1 cellular context compared by ENCODE assay signal in the genomic region with DNA sequence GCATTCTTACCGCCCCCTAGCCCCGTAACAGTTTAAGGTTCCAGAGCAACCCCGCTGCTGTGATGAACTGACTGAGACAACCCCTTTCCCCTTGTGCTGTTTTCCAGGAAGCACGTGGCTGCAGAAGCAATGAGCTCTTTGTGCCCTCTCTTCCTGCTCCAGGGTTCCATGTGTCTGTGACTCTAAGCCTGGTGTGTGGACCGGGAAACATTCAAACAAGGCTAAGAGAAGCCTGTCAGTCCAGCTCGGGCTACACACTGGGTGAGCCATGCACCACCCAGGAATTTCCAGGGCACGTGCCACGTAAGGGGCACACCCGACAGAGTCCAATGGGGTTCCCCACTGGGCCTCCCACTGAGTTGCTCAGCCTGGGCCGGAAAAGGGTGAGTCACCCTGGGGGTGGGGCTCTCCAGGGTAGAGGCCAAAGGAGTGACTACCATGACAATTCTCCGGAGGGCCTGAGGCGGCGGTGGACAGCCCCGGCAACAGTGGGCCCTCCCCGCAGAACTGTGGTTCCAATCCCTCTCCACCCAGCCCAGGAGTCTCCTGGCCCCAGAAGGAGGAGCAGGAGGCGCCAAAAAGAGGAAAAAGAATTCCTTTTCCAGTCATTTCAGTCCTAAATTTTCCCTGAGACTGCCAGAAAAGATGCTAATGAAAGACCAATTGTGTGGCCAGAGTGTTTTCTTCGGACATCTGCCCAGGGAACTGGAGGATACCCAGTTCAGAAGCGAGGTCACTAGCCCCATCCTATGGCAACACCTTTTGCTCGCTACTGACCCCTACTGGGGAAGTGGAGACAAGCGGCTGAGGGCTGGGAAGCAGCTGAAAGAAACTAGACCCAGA.
TF ChIP-seq lines count a peak whose summit lies in the region.

No MANE protein-coding gene starts in this region.

TF ChIP-seq in HepG2, 621 proteins besides CTCF, POLR2A, EP300 and RAD21 (continued from another document and continues in another):
- TF ChIP-seq NFYB (CRISPR knock-in tag; IDR thresholded peaks at IDR 0.05), result no peak; the same call in 1 of the 2 replicates
- TF ChIP-seq ZNF850 (CRISPR knock-in tag; conservative IDR thresholded peaks at IDR 0.05), result no peak
- no peak for TF ChIP-seq SRSF9 (IDR thresholded peaks at IDR 0.05; ENCODE audit: borderline replicate concordance, insufficient read depth, low read depth, low read length, poor library complexity, severe bottlenecking)
- TF ChIP-seq ZNF337 (CRISPR knock-in tag; IDR thresholded peaks at IDR 0.05; ENCODE audit: borderline replicate concordance, low read depth), result no peak
- 0 out of 2 replicates have a peak, but pooled peaks have one; percentile 9 for TF ChIP-seq MIXL1 (CRISPR knock-in tag; IDR thresholded peaks at IDR 0.05)
- TF ChIP-seq FOXK1 (CRISPR knock-in tag; IDR thresholded peaks at IDR 0.05; ENCODE audit: borderline replicate concordance, low read depth), result peak; percentile 52; the same call in 1 of the 2 replicates
- TF ChIP-seq KAT7 (CRISPR knock-in tag; IDR thresholded peaks at IDR 0.05; ENCODE audit: borderline replicate concordance), result no peak
- TF ChIP-seq, protein P1, sequence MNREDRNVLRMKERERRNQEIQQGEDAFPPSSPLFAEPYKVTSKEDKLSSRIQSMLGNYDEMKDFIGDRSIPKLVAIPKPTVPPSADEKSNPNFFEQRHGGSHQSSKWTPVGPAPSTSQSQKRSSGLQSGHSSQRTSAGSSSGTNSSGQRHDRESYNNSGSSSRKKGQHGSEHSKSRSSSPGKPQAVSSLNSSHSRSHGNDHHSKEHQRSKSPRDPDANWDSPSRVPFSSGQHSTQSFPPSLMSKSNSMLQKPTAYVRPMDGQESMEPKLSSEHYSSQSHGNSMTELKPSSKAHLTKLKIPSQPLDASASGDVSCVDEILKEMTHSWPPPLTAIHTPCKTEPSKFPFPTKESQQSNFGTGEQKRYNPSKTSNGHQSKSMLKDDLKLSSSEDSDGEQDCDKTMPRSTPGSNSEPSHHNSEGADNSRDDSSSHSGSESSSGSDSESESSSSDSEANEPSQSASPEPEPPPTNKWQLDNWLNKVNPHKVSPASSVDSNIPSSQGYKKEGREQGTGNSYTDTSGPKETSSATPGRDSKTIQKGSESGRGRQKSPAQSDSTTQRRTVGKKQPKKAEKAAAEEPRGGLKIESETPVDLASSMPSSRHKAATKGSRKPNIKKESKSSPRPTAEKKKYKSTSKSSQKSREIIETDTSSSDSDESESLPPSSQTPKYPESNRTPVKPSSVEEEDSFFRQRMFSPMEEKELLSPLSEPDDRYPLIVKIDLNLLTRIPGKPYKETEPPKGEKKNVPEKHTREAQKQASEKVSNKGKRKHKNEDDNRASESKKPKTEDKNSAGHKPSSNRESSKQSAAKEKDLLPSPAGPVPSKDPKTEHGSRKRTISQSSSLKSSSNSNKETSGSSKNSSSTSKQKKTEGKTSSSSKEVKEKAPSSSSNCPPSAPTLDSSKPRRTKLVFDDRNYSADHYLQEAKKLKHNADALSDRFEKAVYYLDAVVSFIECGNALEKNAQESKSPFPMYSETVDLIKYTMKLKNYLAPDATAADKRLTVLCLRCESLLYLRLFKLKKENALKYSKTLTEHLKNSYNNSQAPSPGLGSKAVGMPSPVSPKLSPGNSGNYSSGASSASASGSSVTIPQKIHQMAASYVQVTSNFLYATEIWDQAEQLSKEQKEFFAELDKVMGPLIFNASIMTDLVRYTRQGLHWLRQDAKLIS (CRISPR knock-in tag; IDR thresholded peaks at IDR 0.05), result no peak
- TF ChIP-seq, protein P2, sequence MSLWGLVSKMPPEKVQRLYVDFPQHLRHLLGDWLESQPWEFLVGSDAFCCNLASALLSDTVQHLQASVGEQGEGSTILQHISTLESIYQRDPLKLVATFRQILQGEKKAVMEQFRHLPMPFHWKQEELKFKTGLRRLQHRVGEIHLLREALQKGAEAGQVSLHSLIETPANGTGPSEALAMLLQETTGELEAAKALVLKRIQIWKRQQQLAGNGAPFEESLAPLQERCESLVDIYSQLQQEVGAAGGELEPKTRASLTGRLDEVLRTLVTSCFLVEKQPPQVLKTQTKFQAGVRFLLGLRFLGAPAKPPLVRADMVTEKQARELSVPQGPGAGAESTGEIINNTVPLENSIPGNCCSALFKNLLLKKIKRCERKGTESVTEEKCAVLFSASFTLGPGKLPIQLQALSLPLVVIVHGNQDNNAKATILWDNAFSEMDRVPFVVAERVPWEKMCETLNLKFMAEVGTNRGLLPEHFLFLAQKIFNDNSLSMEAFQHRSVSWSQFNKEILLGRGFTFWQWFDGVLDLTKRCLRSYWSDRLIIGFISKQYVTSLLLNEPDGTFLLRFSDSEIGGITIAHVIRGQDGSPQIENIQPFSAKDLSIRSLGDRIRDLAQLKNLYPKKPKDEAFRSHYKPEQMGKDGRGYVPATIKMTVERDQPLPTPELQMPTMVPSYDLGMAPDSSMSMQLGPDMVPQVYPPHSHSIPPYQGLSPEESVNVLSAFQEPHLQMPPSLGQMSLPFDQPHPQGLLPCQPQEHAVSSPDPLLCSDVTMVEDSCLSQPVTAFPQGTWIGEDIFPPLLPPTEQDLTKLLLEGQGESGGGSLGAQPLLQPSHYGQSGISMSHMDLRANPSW (CRISPR knock-in tag; IDR thresholded peaks at IDR 0.05; ENCODE audit: borderline replicate concordance), result 0 out of 2 replicates have a peak, but pooled peaks have one; percentile 76
- peak; percentile 91 for TF ChIP-seq YEATS4 (CRISPR knock-in tag; IDR thresholded peaks at IDR 0.05; ENCODE audit: borderline replicate concordance)
- peak; percentile 98 for TF ChIP-seq ZNF878 (CRISPR knock-in tag; IDR thresholded peaks at IDR 0.05)
- TF ChIP-seq, protein P3, sequence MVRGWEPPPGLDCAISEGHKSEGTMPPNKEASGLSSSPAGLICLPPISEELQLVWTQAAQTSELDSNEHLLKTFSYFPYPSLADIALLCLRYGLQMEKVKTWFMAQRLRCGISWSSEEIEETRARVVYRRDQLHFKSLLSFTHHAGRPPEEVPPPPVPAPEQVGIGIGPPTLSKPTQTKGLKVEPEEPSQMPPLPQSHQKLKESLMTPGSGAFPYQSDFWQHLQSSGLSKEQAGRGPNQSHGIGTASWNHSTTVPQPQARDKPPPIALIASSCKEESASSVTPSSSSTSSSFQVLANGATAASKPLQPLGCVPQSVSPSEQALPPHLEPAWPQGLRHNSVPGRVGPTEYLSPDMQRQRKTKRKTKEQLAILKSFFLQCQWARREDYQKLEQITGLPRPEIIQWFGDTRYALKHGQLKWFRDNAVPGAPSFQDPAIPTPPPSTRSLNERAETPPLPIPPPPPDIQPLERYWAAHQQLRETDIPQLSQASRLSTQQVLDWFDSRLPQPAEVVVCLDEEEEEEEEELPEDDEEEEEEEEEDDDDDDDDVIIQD (CRISPR knock-in tag; IDR thresholded peaks at IDR 0.05; ENCODE audit: low read depth), result peak; percentile 69
- TF ChIP-seq NKX3-1 (CRISPR knock-in tag; IDR thresholded peaks at IDR 0.05), result peak; percentile 87
- peak; percentile 82 for TF ChIP-seq ELF3 (CRISPR knock-in tag; IDR thresholded peaks at IDR 0.05)
- TF ChIP-seq MTF2 (CRISPR knock-in tag; IDR thresholded peaks at IDR 0.05; ENCODE audit: borderline replicate concordance), result no peak
- TF ChIP-seq RARA (CRISPR knock-in tag; IDR thresholded peaks at IDR 0.05), result peak; percentile 82
- no peak for TF ChIP-seq EEA1 (CRISPR knock-in tag; IDR thresholded peaks at IDR 0.05; ENCODE audit: borderline replicate concordance)
- no peak for TF ChIP-seq SP1 (IDR thresholded peaks at IDR 0.05)
- TF ChIP-seq SP1 (CRISPR knock-in tag; IDR thresholded peaks at IDR 0.05), result 0 out of 2 replicates have a peak, but pooled peaks have one; percentile 27
- TF ChIP-seq, protein P4, sequence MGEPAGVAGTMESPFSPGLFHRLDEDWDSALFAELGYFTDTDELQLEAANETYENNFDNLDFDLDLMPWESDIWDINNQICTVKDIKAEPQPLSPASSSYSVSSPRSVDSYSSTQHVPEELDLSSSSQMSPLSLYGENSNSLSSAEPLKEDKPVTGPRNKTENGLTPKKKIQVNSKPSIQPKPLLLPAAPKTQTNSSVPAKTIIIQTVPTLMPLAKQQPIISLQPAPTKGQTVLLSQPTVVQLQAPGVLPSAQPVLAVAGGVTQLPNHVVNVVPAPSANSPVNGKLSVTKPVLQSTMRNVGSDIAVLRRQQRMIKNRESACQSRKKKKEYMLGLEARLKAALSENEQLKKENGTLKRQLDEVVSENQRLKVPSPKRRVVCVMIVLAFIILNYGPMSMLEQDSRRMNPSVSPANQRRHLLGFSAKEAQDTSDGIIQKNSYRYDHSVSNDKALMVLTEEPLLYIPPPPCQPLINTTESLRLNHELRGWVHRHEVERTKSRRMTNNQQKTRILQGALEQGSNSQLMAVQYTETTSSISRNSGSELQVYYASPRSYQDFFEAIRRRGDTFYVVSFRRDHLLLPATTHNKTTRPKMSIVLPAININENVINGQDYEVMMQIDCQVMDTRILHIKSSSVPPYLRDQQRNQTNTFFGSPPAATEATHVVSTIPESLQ (CRISPR knock-in tag; conservative IDR thresholded peaks at IDR 0.05), result no peak; the same call in 1 of the 2 replicates
- TF ChIP-seq, protein P5, sequence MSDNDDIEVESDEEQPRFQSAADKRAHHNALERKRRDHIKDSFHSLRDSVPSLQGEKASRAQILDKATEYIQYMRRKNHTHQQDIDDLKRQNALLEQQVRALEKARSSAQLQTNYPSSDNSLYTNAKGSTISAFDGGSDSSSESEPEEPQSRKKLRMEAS (IDR thresholded peaks at IDR 0.05), result peak; percentile 98
- no peak for TF ChIP-seq ZNF776 (CRISPR knock-in tag; IDR thresholded peaks at IDR 0.05)
- TF ChIP-seq REXO4 (CRISPR knock-in tag; IDR thresholded peaks at IDR 0.05; ENCODE audit: borderline replicate concordance), result peak; percentile 65; the same call in 1 of the 2 replicates
- no peak for TF ChIP-seq ZNF432 (CRISPR knock-in tag; IDR thresholded peaks at IDR 0.05; ENCODE audit: borderline replicate concordance)
- TF ChIP-seq XRCC5 (optimal IDR thresholded peaks at IDR 0.05; ENCODE audit: low read length), result peak; percentile 25
- TF ChIP-seq ZNF83 (CRISPR knock-in tag; IDR thresholded peaks at IDR 0.05; ENCODE audit: borderline replicate concordance), result no peak
- TF ChIP-seq, protein P6, sequence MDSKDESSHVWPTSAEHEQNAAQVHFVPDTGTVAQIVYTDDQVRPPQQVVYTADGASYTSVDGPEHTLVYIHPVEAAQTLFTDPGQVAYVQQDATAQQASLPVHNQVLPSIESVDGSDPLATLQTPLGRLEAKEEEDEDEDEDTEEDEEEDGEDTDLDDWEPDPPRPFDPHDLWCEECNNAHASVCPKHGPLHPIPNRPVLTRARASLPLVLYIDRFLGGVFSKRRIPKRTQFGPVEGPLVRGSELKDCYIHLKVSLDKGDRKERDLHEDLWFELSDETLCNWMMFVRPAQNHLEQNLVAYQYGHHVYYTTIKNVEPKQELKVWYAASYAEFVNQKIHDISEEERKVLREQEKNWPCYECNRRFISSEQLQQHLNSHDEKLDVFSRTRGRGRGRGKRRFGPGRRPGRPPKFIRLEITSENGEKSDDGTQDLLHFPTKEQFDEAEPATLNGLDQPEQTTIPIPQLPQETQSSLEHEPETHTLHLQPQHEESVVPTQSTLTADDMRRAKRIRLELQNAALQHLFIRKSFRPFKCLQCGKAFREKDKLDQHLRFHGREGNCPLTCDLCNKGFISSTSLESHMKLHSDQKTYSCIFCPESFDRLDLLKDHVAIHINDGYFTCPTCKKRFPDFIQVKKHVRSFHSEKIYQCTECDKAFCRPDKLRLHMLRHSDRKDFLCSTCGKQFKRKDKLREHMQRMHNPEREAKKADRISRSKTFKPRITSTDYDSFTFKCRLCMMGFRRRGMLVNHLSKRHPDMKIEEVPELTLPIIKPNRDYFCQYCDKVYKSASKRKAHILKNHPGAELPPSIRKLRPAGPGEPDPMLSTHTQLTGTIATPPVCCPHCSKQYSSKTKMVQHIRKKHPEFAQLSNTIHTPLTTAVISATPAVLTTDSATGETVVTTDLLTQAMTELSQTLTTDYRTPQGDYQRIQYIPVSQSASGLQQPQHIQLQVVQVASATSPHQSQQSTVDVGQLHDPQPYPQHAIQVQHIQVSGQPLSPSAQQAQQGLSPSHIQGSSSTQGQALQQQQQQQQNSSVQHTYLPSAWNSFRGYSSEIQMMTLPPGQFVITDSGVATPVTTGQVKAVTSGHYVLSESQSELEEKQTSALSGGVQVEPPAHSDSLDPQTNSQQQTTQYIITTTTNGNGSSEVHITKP (CRISPR knock-in tag; IDR thresholded peaks at IDR 0.05; ENCODE audit: low read depth), result peak; percentile 74
- no peak for TF ChIP-seq ZSCAN25 (CRISPR knock-in tag; IDR thresholded peaks at IDR 0.05)
- TF ChIP-seq ZNF251 (CRISPR knock-in tag; IDR thresholded peaks at IDR 0.05), result no peak
- TF ChIP-seq, protein P7, sequence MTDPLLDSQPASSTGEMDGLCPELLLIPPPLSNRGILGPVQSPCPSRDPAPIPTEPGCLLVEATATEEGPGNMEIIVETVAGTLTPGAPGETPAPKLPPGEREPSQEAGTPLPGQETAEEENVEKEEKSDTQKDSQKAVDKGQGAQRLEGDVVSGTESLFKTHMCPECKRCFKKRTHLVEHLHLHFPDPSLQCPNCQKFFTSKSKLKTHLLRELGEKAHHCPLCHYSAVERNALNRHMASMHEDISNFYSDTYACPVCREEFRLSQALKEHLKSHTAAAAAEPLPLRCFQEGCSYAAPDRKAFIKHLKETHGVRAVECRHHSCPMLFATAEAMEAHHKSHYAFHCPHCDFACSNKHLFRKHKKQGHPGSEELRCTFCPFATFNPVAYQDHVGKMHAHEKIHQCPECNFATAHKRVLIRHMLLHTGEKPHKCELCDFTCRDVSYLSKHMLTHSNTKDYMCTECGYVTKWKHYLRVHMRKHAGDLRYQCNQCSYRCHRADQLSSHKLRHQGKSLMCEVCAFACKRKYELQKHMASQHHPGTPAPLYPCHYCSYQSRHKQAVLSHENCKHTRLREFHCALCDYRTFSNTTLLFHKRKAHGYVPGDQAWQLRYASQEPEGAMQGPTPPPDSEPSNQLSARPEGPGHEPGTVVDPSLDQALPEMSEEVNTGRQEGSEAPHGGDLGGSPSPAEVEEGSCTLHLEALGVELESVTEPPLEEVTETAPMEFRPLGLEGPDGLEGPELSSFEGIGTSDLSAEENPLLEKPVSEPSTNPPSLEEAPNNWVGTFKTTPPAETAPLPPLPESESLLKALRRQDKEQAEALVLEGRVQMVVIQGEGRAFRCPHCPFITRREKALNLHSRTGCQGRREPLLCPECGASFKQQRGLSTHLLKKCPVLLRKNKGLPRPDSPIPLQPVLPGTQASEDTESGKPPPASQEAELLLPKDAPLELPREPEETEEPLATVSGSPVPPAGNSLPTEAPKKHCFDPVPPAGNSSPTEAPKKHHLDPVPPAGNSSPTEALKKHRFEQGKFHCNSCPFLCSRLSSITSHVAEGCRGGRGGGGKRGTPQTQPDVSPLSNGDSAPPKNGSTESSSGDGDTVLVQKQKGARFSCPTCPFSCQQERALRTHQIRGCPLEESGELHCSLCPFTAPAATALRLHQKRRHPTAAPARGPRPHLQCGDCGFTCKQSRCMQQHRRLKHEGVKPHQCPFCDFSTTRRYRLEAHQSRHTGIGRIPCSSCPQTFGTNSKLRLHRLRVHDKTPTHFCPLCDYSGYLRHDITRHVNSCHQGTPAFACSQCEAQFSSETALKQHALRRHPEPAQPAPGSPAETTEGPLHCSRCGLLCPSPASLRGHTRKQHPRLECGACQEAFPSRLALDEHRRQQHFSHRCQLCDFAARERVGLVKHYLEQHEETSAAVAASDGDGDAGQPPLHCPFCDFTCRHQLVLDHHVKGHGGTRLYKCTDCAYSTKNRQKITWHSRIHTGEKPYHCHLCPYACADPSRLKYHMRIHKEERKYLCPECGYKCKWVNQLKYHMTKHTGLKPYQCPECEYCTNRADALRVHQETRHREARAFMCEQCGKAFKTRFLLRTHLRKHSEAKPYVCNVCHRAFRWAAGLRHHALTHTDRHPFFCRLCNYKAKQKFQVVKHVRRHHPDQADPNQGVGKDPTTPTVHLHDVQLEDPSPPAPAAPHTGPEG (CRISPR knock-in tag; IDR thresholded peaks at IDR 0.05), result peak; percentile 84; the same call in 1 of the 2 replicates
